Comparison of ENCODE assay signal across 16 cellular contexts in the genomic region with DNA sequence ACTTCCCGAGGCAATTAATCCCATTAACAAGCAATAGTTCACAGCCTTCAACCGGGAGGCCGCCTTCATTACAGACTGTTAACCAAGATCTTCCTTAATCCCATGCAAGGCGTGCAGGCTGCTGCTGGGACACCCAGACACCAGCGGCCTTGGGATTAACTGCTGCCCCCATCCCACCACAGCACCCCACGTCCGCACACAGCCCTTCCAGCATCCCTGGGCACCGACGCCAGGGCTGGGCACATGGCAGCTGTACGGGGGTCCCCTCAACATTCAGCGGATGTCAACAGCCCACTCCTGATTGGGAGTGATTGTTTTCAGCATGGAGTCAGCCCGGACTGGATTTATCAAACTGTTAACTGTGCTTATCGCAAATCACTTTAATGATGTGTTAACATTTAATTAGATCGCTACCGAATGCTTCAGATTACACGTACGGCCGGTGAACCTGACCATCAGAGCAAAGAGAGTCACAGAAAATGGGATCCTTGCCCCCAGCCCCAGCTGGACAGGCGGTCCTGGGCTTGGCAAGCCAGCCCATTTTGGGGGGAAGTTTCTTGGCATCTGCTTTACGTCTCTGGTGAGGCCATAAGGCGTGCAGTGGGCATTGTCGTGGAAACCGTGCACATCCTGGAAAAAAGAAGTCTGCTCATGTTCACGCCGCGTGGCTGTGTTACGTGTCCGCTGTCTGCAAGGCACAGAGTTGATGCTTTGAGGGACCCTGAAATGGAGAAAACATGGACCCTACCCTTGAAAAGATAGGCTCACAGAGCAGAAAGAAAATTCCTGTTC.
DNase-seq lines count a peak whose midpoint lies in the region; ATAC-seq and TF ChIP-seq lines count a peak whose summit lies in the region.
"Had no signal": no experiment of that assay in that cellular context is flagged by ENCODE, and none has a peak within 500 bp of the region (broad histone marks: within the 10 kb centered on the region; RNA-seq: fewer than 3 reads in every experiment).

No MANE protein-coding gene starts in this region.

- H3K9ac ChIP-seq in neuronal stem cell (ENCODE audit: low read depth, low read length, poor library complexity): peak overlapping the region; percentile 63

- peaks cover 2% of the 10 kb centered on the region for H3K27me3 Mint-ChIP-seq in activated T-cell treated with anti-CD3 and anti-CD28 coated beads, Interleukin-2, amount 50 U/mL, for 4 hours (ENCODE audit: low read depth)
- H3K27me3 Mint-ChIP-seq in chondrocyte (ENCODE audit: low read depth) (peaks cover 14% of the 10 kb centered on the region), type B pancreatic cell (peaks cover 18% of the 10 kb centered on the region)

- no peak overlapping the region for H3K4ac ChIP-seq in neuronal stem cell (ENCODE audit: low read length)

- H3K36me3 ChIP-seq in neuronal stem cell (replicated peaks in 1 of 2; ENCODE audit: control insufficient read depth in 2 of 2, insufficient read depth in 2 of 2, low read length in 2 of 2): peaks cover 0 to 2% of the 10 kb centered on the region in 2 donors

- no peak overlapping the region for H2BK12ac ChIP-seq in neuronal stem cell (ENCODE audit: low read length)

- H3K27ac ChIP-seq in neuronal stem cell (replicated peaks; ENCODE audit: low read length): no peak overlapping the region
- H3K27ac ChIP-seq: PC-9 had no signal

- H3K4me3 Mint-ChIP-seq in activated T-cell treated with anti-CD3 and anti-CD28 coated beads, Interleukin-2, amount 50 U/mL, for 4 hours: no peak overlapping the region
- H3K4me3 Mint-ChIP-seq in chondrocyte (ENCODE audit: unreplicated experiment): no peak overlapping the region
- no peak overlapping the region for H3K4me3 Mint-ChIP-seq in type B pancreatic cell

- no peaks in the 10 kb centered on the region for H3K4me1 Mint-ChIP-seq in activated T-cell treated with anti-CD3 and anti-CD28 coated beads, Interleukin-2, amount 50 U/mL, for 4 hours (ENCODE audit: low read depth)
- H3K4me1 Mint-ChIP-seq in chondrocyte (ENCODE audit: low read depth) (no peaks in the 10 kb centered on the region), type B pancreatic cell (ENCODE audit: unreplicated experiment) (no peaks in the 10 kb centered on the region)

- peak overlapping the region; percentile 91 for H2BK15ac ChIP-seq in neuronal stem cell (ENCODE audit: low read length)

- peaks cover 7% of the 10 kb centered on the region for H3K9me3 Mint-ChIP-seq in activated T-cell treated with anti-CD3 and anti-CD28 coated beads, Interleukin-2, amount 50 U/mL, for 4 hours
- H3K9me3 Mint-ChIP-seq in chondrocyte (ENCODE audit: low read depth): peaks cover 2% of the 10 kb centered on the region
- peaks cover 4% of the 10 kb centered on the region for H3K9me3 Mint-ChIP-seq in type B pancreatic cell

- H2AK5ac ChIP-seq in neuronal stem cell (ENCODE audit: low read depth, low read length): no peak overlapping the region

- H3K27ac Mint-ChIP-seq in chondrocyte (ENCODE audit: unreplicated experiment) (no peak overlapping the region), type B pancreatic cell (no peak overlapping the region)

- WGBS in neuronal stem cell (ENCODE audit: extremely low coverage in 2 of 2, insufficient read length in 2 of 2, insufficient replicate concordance in 1 of 2), 2 donors: no CpG with 5 or more reads among the region's 28 CpGs

- no peak for TF ChIP-seq CTCF in chondrocyte (IDR thresholded peaks at IDR 0.05)
- no peak for TF ChIP-seq CTCF in type B pancreatic cell (conservative IDR thresholded peaks at IDR 0.05)

- peaks cover 0 to 7% of the 10 kb centered on the region in 2 donors for H3K9me3 ChIP-seq in neuronal stem cell (replicated peaks in 1 of 2; ENCODE audit: control insufficient read depth in 2 of 2, insufficient read depth in 1 of 2, low read depth in 1 of 2, low read length in 2 of 2)

- H4K91ac ChIP-seq in neuronal stem cell (ENCODE audit: low read depth, low read length, poor library complexity): no peak overlapping the region

- no peak overlapping the region for H2BK5ac ChIP-seq in neuronal stem cell (ENCODE audit: low read length)

- no peak for ATAC-seq in activated T-cell treated with anti-CD3 and anti-CD28 coated beads, Interleukin-2, amount 50 U/mL, for 4 hours
- ATAC-seq in HG03025 (IDR thresholded peaks at IDR 0.05; ENCODE audit: low FRiP score, unreplicated experiment): no peak
- ATAC-seq in HG03039 (IDR thresholded peaks at IDR 0.05; ENCODE audit: unreplicated experiment): no peak

- H3K18ac ChIP-seq in neuronal stem cell (ENCODE audit: low read length): peak overlapping the region; percentile 35

- H4K8ac ChIP-seq in neuronal stem cell (ENCODE audit: low read depth, low read length): no peak overlapping the region

- no peak overlapping the region for H3K4me2 ChIP-seq in neuronal stem cell (ENCODE audit: insufficient read depth, low read length, poor library complexity, severe bottlenecking)
- H3K4me2 ChIP-seq: PC-9 had no signal

- no peaks in the 10 kb centered on the region for H3K27me3 ChIP-seq in neuronal stem cell (ENCODE audit: control insufficient read depth in 3 of 3, insufficient read depth in 3 of 3, low read depth in 1 of 3, low read length in 3 of 3)

- DNase-seq in activated T-cell treated with anti-CD3 and anti-CD28 coated beads, Interleukin-2, amount 50 U/mL, for 4 hours: peak; percentile 1
- DNase-seq in activated T-cell treated with anti-CD3 and anti-CD28 coated beads, Interleukin-2, amount 50 U/mL, for 48 hours: no peak
- DNase-seq in chondrocyte (ENCODE audit: low spot score) (peak; percentile 69), neuronal stem cell (ENCODE audit: low spot score) (no peak), type B pancreatic cell (ENCODE audit: extremely low spot score, unreplicated experiment) (peak; percentile 50), DMS79 (lab: John Stamatoyannopoulos, UW) (no peak)
- DNase-seq: C1 segment of cervical spinal cord, COR-L47, DMS153, HCEC 1CT, NCI-H1417, NCI-H1930, NCI-H526 treated with DMSO at 0.1 percent for 48 hours, PC-9 had no signal

- no peak overlapping the region for H2AFZ ChIP-seq in neuronal stem cell (ENCODE audit: low read length)
- H2AFZ ChIP-seq: PC-9 had no signal

- H3K4me3 ChIP-seq in neuronal stem cell (ENCODE audit: low read length in 2 of 2): no peak overlapping the region
- H3K4me3 ChIP-seq: PC-9 had no signal

- H3K79me1 ChIP-seq in neuronal stem cell (ENCODE audit: low read depth, low read length): no peaks in the 10 kb centered on the region

- H3K4me1 ChIP-seq in neuronal stem cell (ENCODE audit: control insufficient read depth in 2 of 2, insufficient read depth in 1 of 2, low read depth in 1 of 2, low read length in 2 of 2): peaks cover 0 to 14% of the 10 kb centered on the region in 2 donors

- peak overlapping the region; percentile 60 for H3K14ac ChIP-seq in neuronal stem cell (ENCODE audit: low read length)

- H3K23ac ChIP-seq in neuronal stem cell (ENCODE audit: low read depth, low read length, poor library complexity): peak overlapping the region; percentile 28

- H3K36me3 Mint-ChIP-seq in activated T-cell treated with anti-CD3 and anti-CD28 coated beads, Interleukin-2, amount 50 U/mL, for 4 hours (ENCODE audit: insufficient read depth): no peaks in the 10 kb centered on the region
- H3K36me3 Mint-ChIP-seq in chondrocyte (ENCODE audit: low read depth): no peaks in the 10 kb centered on the region
- H3K36me3 Mint-ChIP-seq in type B pancreatic cell: no peaks in the 10 kb centered on the region

- H2BK120ac ChIP-seq in neuronal stem cell (ENCODE audit: low read depth, low read length): no peak overlapping the region

Comparison
In these comparisons a context has a peak if more than half of its experiments do, and no peak if none do; other contexts are left out.
1. DNase-seq: peak in activated T-cell treated with anti-CD3 and anti-CD28 coated beads, Interleukin-2, amount 50 U/mL, for 4 hours (single experiment), chondrocyte (single experiment) and type B pancreatic cell (single experiment); none in activated T-cell treated with anti-CD3 and anti-CD28 coated beads, Interleukin-2, amount 50 U/mL, for 48 hours (0 of 2), neuronal stem cell (single experiment) and DMS79 (single experiment).